In genomic region chr7:36784991-36785940, GRCh38 we compare ENCODE assay signal across 8 cellular contexts.
DNase-seq lines count a peak whose midpoint lies in the region; ATAC-seq and TF ChIP-seq lines count a peak whose summit lies in the region.

No MANE protein-coding gene starts in this region.

- ATAC-seq in GM18508 (IDR thresholded peaks at IDR 0.05; ENCODE audit: insufficient read depth, unreplicated experiment) (peak; percentile 93), HG02759 (IDR thresholded peaks at IDR 0.05; ENCODE audit: unreplicated experiment) (peak; percentile 99), mucosa of descending colon (peak; percentile 84)

- H3K36me3 Mint-ChIP-seq in stimulated activated naive CD8-positive, alpha-beta T cell treated with anti-CD3 and anti-CD28 coated beads, Interleukin-15, Interleukin-2, amounts not matched to agents 100 ng/mL and 50 ng/mL, for 24 hours (ENCODE audit: low read depth) = no peaks in the 10 kb centered on the region
- peaks cover 5% of the 10 kb centered on the region for H3K36me3 Mint-ChIP-seq in glutamatergic neuron (ENCODE audit: unreplicated experiment)

- H3K4me3 ChIP-seq in mucosa of descending colon = no peak overlapping the region

- H3K4me1 ChIP-seq in mucosa of descending colon (ENCODE audit: low read depth) = no peaks in the 10 kb centered on the region

- H3K4me1 Mint-ChIP-seq in stimulated activated naive CD8-positive, alpha-beta T cell treated with anti-CD3 and anti-CD28 coated beads, Interleukin-15, Interleukin-2, amounts not matched to agents 100 ng/mL and 50 ng/mL, for 24 hours (ENCODE audit: low read depth) = peaks cover 72% of the 10 kb centered on the region
- peaks cover 10% of the 10 kb centered on the region for H3K4me1 Mint-ChIP-seq in glutamatergic neuron (ENCODE audit: low read depth, unreplicated experiment)

- peak overlapping the region; percentile 44 for H3K4me3 Mint-ChIP-seq in stimulated activated naive CD8-positive, alpha-beta T cell treated with anti-CD3 and anti-CD28 coated beads, Interleukin-15, Interleukin-2, amounts not matched to agents 100 ng/mL and 50 ng/mL, for 24 hours
- H3K4me3 Mint-ChIP-seq in glutamatergic neuron (ENCODE audit: unreplicated experiment) = no peak overlapping the region

- TF ChIP-seq CTCF in mucosa of descending colon (IDR thresholded peaks at IDR 0.05) = no peak
- no peak for TF ChIP-seq CTCF in glutamatergic neuron (IDR thresholded peaks at IDR 0.05; ENCODE audit: partially characterized antibody, unreplicated experiment)

- no peaks in the 10 kb centered on the region for H3K9me3 Mint-ChIP-seq in stimulated activated naive CD8-positive, alpha-beta T cell treated with anti-CD3 and anti-CD28 coated beads, Interleukin-15, Interleukin-2, amounts not matched to agents 100 ng/mL and 50 ng/mL, for 24 hours
- H3K9me3 Mint-ChIP-seq in glutamatergic neuron (ENCODE audit: unreplicated experiment) = no peaks in the 10 kb centered on the region

- peak overlapping the region; percentile 88 for H3K27ac Mint-ChIP-seq in stimulated activated naive CD8-positive, alpha-beta T cell treated with anti-CD3 and anti-CD28 coated beads, Interleukin-15, Interleukin-2, amounts not matched to agents 100 ng/mL and 50 ng/mL, for 24 hours
- H3K27ac Mint-ChIP-seq in glutamatergic neuron (ENCODE audit: unreplicated experiment) = no peak overlapping the region

- intact Hi-C loops in mucosa of descending colon (cut with DNase I, micrococcal nuclease) = no loop called here

- H3K27me3 Mint-ChIP-seq in stimulated activated naive CD8-positive, alpha-beta T cell treated with anti-CD3 and anti-CD28 coated beads, Interleukin-15, Interleukin-2, amounts not matched to agents 100 ng/mL and 50 ng/mL, for 24 hours = no peaks in the 10 kb centered on the region
- H3K27me3 Mint-ChIP-seq in glutamatergic neuron (ENCODE audit: unreplicated experiment) = no peaks in the 10 kb centered on the region

- no peaks in the 10 kb centered on the region for H3K9me3 ChIP-seq in mucosa of descending colon

- DNase-seq in NOMO-1 (lab: John Stamatoyannopoulos, UW; ENCODE audit: unreplicated experiment in 2 of 2) (peak; percentile 35 to 74), mucosa of descending colon (peak; percentile 40 to 61 (median 57)), glutamatergic neuron (no peak), iPS-NIHi11 (ENCODE audit: low spot score) (no peak)
- peak; percentile 63 for DNase-seq in activated gamma-delta T cell treated with anti-CD3 and anti-CD28 coated beads, Interleukin-2, amount 50 U/mL, for 16 hours (ENCODE audit: low read depth)

- H3K36me3 ChIP-seq in mucosa of descending colon (ENCODE audit: low read depth) = no peaks in the 10 kb centered on the region

Comparison
In these comparisons a context has a peak if more than half of its experiments do, and no peak if none do; other contexts are left out.
1. DNase-seq: peak in NOMO-1 (2 of 2), activated gamma-delta T cell treated with anti-CD3 and anti-CD28 coated beads, Interleukin-2, amount 50 U/mL, for 16 hours (single experiment) and mucosa of descending colon (3 of 3); none in glutamatergic neuron (single experiment) and iPS-NIHi11 (single experiment).
2. Peak in every context shown above with its lines, with median percentiles within 50 percentile points of each other: ATAC-seq.